Comparison of ENCODE assay signal across 9 cellular contexts in the genomic region with DNA sequence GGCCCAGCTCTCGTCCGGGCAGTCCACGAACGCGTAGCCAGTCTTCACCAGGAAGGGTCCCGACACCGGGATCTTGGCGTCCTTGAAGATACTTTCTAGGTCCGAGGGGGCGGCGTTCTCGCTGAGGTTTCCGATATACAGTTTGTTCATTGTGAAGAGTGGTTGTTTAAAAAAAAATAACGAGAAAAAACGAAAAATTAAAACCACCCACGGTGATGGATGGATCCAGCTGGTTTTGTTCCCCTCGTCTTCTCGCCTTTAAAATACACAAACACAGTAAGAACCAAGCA. TPM values are rescaled to one million over a fixed set of nuclear protein-coding genes. Genes with fewer than 3 reads are reported as not detected.
A peak's percentile ranks its signal among the peaks of the same experiment; 100 is the strongest.
DNase-seq lines count a peak whose midpoint lies in the region; ATAC-seq and TF ChIP-seq lines count a peak whose summit lies in the region.
"Had no signal": no experiment of that assay in that cellular context is flagged by ENCODE, and none has a peak within 500 bp of the region (broad histone marks: within the 10 kb centered on the region; RNA-seq: fewer than 3 reads in every experiment).

No MANE protein-coding gene starts in this region.

- TF ChIP-seq CTCF in HEK293 (tag by site-specific recombination; IDR thresholded peaks at IDR 0.05), result no peak

- H3K27me3 Mint-ChIP-seq in activated naive CD8-positive, alpha-beta T cell treated with anti-CD3 and anti-CD28 coated beads for 36 hours, result peaks cover 84% of the 10 kb centered on the region
- peaks cover 25% of the 10 kb centered on the region for H3K27me3 Mint-ChIP-seq in memory B cell

- peaks cover 1% of the 10 kb centered on the region for H3K36me3 Mint-ChIP-seq in activated naive CD8-positive, alpha-beta T cell treated with anti-CD3 and anti-CD28 coated beads for 36 hours
- H3K36me3 Mint-ChIP-seq in memory B cell, result peaks cover 1% of the 10 kb centered on the region

- H3K36me3 ChIP-seq in HEK293 (ENCODE audit: control insufficient read depth in 2 of 2, insufficient read depth in 1 of 2, low read length in 2 of 2), result peaks cover 2 to 3% of the 10 kb centered on the region in 2 experiments; a peak in 2 of 3 replicates

- H3K4me3 Mint-ChIP-seq in activated naive CD8-positive, alpha-beta T cell treated with anti-CD3 and anti-CD28 coated beads for 36 hours, result peak overlapping the region; percentile 86
- peak overlapping the region; percentile 73 for H3K4me3 Mint-ChIP-seq in memory B cell

- DNase-seq in ACHN (peak; percentile 38), memory B cell (ENCODE audit: low spot score in 2 of 2) (peak in 1 of 2 donors; percentile 18), pons (ENCODE audit: low spot score) (no peak), ureter (ENCODE audit: low spot score) (no peak), NCI-H446 (lab: John Stamatoyannopoulos, UW) (no peak)
- DNase-seq in activated naive CD8-positive, alpha-beta T cell treated with anti-CD3 and anti-CD28 coated beads for 36 hours, result no peak
- DNase-seq: hypothalamus had no signal

- H3K9me3 Mint-ChIP-seq in activated naive CD8-positive, alpha-beta T cell treated with anti-CD3 and anti-CD28 coated beads for 36 hours, result no peaks in the 10 kb centered on the region
- H3K9me3 Mint-ChIP-seq in memory B cell, result no peaks in the 10 kb centered on the region

- H3K27ac ChIP-seq in HEK293 (ENCODE audit: extremely low read depth, low read depth, low read length), result peak overlapping the region; percentile 92

- H3K4me3 ChIP-seq in HEK293 (ENCODE audit: low read depth, low read length), result peak overlapping the region; percentile 90

- H3K27ac Mint-ChIP-seq in activated naive CD8-positive, alpha-beta T cell treated with anti-CD3 and anti-CD28 coated beads for 36 hours, result peak overlapping the region; percentile 48
- peak overlapping the region; percentile 71 for H3K27ac Mint-ChIP-seq in memory B cell

- peaks cover 18% of the 10 kb centered on the region for H3K4me1 ChIP-seq in HEK293 (ENCODE audit: control insufficient read depth, insufficient read depth, low read length)

- POLR2A ChIA-PET in HEK293 (lab: Yijun Ruan, JAX), result interaction anchor here (1.3 kb wide), 1 partner anchor 9 kb away, joined by 4 read pairs; no protein-coding TSS in a partner anchor

- in situ Hi-C loops in ACHN (cut with HindIII; ENCODE audit: low pct_ligation_motif_present, low pct_unique_long_range_greater_than_20kb, low sequenced_read_pairs), result no loop called here

- H3K9me3 ChIP-seq in HEK293 (ENCODE audit: control insufficient read depth, insufficient read depth, low read depth, low read length), result no peaks in the 10 kb centered on the region

- peaks cover 36% of the 10 kb centered on the region for H3K4me1 Mint-ChIP-seq in activated naive CD8-positive, alpha-beta T cell treated with anti-CD3 and anti-CD28 coated beads for 36 hours
- peaks cover 22% of the 10 kb centered on the region for H3K4me1 Mint-ChIP-seq in memory B cell

- CTCF ChIA-PET in HEK293 (lab: Yijun Ruan, JAX), result interaction anchor here (0.6 to 0.8 kb wide), 3 partner anchors 41 to 214 kb away, joined by 3 to 5 read pairs (median 3); no protein-coding TSS in a partner anchor

- no peak for ATAC-seq in memory B cell (ENCODE audit: low read depth)
- no peak for ATAC-seq in GM21526 (IDR thresholded peaks at IDR 0.05; ENCODE audit: low FRiP score, unreplicated experiment)

TF ChIP-seq in HEK293, 187 proteins besides CTCF, POLR2A, EP300 and RAD21:
- TF ChIP-seq ZNF239 (tag by site-specific recombination; IDR thresholded peaks at IDR 0.05) (no peak), ZFP69B (tag by site-specific recombination; IDR thresholded peaks at IDR 0.05) (0 out of 2 replicates have a peak, but pooled peaks have one; percentile 12)

RNA-seq across cellular contexts. Expression of a gene that starts 0.4 kb away (rescaled TPM):
- total RNA-seq in activated naive CD8-positive, alpha-beta T cell treated with anti-CD3 and anti-CD28 coated beads for 36 hours, result under 1 TPM; 0.41 to 0.70 TPM
- total RNA-seq in ureter, result 0.78 TPM
